In the genomic region with DNA sequence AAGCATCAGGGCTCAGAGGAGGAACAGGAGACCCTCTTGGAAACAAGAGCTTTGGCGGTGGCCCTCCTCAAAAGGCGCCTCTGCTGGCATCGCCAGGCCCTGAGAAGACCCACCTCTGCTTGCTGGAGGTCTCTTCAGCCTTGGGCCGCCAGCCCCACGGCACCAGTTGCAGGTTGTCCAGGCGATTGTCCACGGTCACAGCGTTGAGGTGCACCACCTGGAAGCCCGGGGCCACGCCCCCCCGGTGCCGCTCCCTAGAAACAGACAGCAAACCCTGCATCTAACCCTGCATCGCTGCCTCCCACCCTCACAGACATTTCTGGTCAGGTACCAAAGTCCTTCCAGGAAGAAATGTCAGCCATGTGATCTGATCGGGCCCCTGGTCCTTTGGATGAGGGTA, we compare ENCODE assay signal across 1 cellular context.
TF ChIP-seq lines count a peak whose summit lies in the region.

No MANE protein-coding gene starts in this region.

TF ChIP-seq in HepG2, 621 proteins besides CTCF, POLR2A, EP300 and RAD21:
- no peak for TF ChIP-seq ZNF746 (CRISPR knock-in tag; IDR thresholded peaks at IDR 0.05)
- TF ChIP-seq AGO2 (optimal IDR thresholded peaks at IDR 0.05; ENCODE audit: low read depth, low read length): peak; percentile 39
